In the genomic region with DNA sequence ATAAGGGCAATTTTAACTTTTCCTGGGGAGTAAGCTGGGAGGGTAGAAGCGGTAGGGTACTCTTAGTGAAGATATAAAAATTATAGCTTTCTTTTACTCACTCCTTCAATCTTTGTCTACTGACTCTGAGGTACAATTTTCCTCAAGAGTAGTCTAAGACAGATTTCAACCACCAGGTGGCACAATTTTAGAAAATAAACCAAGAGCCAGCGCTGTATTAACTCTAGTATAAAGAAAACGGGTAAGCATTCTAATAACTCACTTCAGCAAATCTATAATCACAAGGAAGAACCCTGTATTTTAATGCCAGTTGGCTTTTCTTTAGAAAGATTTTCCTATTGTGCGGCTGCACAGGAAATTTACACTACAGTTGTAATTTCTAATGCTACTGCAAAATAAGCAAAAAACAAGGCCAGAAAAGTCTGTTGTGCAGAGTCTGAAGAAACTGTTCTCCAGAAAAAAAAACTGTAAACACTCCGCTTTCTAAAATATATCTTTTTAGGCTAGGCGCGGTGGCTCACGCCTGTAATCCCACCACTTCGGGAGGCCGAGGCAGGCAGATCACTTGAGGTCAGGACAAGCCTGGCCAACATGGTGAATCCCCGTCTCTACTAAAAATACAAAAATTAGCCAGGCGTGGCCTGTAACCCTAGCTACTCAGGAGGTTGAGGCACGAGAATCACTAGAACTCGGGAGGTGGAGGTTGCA, we compare ENCODE assay signal across 2 cellular contexts.
A peak's percentile ranks its signal among the peaks of the same experiment; 100 is the strongest.
TF ChIP-seq lines count a peak whose summit lies in the region.

No MANE protein-coding gene starts in this region.

TF ChIP-seq in K562, 482 proteins besides CTCF, POLR2A, EP300 and RAD21 (continued from another document and continues in another):
- TF ChIP-seq, protein P1, sequence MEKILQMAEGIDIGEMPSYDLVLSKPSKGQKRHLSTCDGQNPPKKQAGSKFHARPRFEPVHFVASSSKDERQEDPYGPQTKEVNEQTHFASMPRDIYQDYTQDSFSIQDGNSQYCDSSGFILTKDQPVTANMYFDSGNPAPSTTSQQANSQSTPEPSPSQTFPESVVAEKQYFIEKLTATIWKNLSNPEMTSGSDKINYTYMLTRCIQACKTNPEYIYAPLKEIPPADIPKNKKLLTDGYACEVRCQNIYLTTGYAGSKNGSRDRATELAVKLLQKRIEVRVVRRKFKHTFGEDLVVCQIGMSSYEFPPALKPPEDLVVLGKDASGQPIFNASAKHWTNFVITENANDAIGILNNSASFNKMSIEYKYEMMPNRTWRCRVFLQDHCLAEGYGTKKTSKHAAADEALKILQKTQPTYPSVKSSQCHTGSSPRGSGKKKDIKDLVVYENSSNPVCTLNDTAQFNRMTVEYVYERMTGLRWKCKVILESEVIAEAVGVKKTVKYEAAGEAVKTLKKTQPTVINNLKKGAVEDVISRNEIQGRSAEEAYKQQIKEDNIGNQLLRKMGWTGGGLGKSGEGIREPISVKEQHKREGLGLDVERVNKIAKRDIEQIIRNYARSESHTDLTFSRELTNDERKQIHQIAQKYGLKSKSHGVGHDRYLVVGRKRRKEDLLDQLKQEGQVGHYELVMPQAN (IDR thresholded peaks at IDR 0.05; ENCODE audit: borderline replicate concordance) = peak; percentile 30; the same call in 1 of the 2 replicates
- TF ChIP-seq TAF7 (tag; IDR thresholded peaks at IDR 0.05) (no peak), RFX1 (IDR thresholded peaks at IDR 0.05) (peak; percentile 70), GATAD2B (IDR thresholded peaks at IDR 0.05; ENCODE audit: borderline replicate concordance) (peak; percentile 15; the same call in 1 of the 2 replicates), TAF15 (IDR thresholded peaks at IDR 0.05; ENCODE audit: low read depth, low read length) (no peak), ZNF551 (CRISPR knock-in tag; IDR thresholded peaks at IDR 0.05) (no peak), ZNF174 (CRISPR knock-in tag; IDR thresholded peaks at IDR 0.05) (no peak), BCOR (IDR thresholded peaks at IDR 0.05) (0 out of 2 replicates have a peak, but pooled peaks have one; percentile 8), ZNF707 (CRISPR knock-in tag; conservative IDR thresholded peaks at IDR 0.05) (no peak), HSF4 (CRISPR knock-in tag; IDR thresholded peaks at IDR 0.05; ENCODE audit: borderline replicate concordance) (no peak), NFATC3 (IDR thresholded peaks at IDR 0.05) (no peak), ZNF316 (IDR thresholded peaks at IDR 0.05) (no peak), ZNF717 (CRISPR knock-in tag; IDR thresholded peaks at IDR 0.05) (no peak), SMARCA4 (IDR thresholded peaks at IDR 0.05) (peak; percentile 81), SMAD4 (CRISPR knock-in tag; conservative IDR thresholded peaks at IDR 0.05) (0 out of 2 replicates have a peak, but pooled peaks have one; percentile 33), PPARD (CRISPR knock-in tag; IDR thresholded peaks at IDR 0.05) (peak; percentile 62; the same call in 1 of the 2 replicates)
- TF ChIP-seq, protein P2, sequence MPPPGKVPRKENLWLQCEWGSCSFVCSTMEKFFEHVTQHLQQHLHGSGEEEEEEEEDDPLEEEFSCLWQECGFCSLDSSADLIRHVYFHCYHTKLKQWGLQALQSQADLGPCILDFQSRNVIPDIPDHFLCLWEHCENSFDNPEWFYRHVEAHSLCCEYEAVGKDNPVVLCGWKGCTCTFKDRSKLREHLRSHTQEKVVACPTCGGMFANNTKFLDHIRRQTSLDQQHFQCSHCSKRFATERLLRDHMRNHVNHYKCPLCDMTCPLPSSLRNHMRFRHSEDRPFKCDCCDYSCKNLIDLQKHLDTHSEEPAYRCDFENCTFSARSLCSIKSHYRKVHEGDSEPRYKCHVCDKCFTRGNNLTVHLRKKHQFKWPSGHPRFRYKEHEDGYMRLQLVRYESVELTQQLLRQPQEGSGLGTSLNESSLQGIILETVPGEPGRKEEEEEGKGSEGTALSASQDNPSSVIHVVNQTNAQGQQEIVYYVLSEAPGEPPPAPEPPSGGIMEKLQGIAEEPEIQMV (tag; conservative IDR thresholded peaks at IDR 0.05; ENCODE audit: low read depth) = no peak
- TF ChIP-seq, protein P3, sequence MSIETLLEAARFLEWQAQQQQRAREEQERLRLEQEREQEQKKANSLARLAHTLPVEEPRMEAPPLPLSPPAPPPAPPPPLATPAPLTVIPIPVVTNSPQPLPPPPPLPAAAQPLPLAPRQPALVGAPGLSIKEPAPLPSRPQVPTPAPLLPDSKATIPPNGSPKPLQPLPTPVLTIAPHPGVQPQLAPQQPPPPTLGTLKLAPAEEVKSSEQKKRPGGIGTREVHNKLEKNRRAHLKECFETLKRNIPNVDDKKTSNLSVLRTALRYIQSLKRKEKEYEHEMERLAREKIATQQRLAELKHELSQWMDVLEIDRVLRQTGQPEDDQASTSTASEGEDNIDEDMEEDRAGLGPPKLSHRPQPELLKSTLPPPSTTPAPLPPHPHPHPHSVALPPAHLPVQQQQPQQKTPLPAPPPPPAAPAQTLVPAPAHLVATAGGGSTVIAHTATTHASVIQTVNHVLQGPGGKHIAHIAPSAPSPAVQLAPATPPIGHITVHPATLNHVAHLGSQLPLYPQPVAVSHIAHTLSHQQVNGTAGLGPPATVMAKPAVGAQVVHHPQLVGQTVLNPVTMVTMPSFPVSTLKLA (conservative IDR thresholded peaks at IDR 0.05) = peak in 1 of 2 experiments; percentile 31; a peak in 1 of 4 replicates
- TF ChIP-seq, protein P4, sequence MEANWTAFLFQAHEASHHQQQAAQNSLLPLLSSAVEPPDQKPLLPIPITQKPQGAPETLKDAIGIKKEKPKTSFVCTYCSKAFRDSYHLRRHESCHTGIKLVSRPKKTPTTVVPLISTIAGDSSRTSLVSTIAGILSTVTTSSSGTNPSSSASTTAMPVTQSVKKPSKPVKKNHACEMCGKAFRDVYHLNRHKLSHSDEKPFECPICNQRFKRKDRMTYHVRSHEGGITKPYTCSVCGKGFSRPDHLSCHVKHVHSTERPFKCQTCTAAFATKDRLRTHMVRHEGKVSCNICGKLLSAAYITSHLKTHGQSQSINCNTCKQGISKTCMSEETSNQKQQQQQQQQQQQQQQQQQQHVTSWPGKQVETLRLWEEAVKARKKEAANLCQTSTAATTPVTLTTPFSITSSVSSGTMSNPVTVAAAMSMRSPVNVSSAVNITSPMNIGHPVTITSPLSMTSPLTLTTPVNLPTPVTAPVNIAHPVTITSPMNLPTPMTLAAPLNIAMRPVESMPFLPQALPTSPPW (CRISPR knock-in tag; IDR thresholded peaks at IDR 0.05) = 0 out of 2 replicates have a peak, but pooled peaks have one; percentile 8
- TF ChIP-seq, protein P5, sequence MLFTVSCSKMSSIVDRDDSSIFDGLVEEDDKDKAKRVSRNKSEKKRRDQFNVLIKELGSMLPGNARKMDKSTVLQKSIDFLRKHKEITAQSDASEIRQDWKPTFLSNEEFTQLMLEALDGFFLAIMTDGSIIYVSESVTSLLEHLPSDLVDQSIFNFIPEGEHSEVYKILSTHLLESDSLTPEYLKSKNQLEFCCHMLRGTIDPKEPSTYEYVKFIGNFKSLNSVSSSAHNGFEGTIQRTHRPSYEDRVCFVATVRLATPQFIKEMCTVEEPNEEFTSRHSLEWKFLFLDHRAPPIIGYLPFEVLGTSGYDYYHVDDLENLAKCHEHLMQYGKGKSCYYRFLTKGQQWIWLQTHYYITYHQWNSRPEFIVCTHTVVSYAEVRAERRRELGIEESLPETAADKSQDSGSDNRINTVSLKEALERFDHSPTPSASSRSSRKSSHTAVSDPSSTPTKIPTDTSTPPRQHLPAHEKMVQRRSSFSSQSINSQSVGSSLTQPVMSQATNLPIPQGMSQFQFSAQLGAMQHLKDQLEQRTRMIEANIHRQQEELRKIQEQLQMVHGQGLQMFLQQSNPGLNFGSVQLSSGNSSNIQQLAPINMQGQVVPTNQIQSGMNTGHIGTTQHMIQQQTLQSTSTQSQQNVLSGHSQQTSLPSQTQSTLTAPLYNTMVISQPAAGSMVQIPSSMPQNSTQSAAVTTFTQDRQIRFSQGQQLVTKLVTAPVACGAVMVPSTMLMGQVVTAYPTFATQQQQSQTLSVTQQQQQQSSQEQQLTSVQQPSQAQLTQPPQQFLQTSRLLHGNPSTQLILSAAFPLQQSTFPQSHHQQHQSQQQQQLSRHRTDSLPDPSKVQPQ (CRISPR knock-in tag; IDR thresholded peaks at IDR 0.05; ENCODE audit: borderline replicate concordance) = no peak

TF ChIP-seq in HepG2, 621 proteins besides CTCF, POLR2A, EP300 and RAD21 (continued from another document and continues in another):
- TF ChIP-seq, protein P6, sequence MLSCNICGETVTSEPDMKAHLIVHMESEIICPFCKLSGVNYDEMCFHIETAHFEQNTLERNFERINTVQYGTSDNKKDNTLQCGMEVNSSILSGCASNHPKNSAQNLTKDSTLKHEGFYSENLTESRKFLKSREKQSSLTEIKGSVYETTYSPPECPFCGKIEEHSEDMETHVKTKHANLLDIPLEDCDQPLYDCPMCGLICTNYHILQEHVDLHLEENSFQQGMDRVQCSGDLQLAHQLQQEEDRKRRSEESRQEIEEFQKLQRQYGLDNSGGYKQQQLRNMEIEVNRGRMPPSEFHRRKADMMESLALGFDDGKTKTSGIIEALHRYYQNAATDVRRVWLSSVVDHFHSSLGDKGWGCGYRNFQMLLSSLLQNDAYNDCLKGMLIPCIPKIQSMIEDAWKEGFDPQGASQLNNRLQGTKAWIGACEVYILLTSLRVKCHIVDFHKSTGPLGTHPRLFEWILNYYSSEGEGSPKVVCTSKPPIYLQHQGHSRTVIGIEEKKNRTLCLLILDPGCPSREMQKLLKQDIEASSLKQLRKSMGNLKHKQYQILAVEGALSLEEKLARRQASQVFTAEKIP (CRISPR knock-in tag; IDR thresholded peaks at IDR 0.05; ENCODE audit: borderline replicate concordance) = no peak
- TF ChIP-seq, protein P7, sequence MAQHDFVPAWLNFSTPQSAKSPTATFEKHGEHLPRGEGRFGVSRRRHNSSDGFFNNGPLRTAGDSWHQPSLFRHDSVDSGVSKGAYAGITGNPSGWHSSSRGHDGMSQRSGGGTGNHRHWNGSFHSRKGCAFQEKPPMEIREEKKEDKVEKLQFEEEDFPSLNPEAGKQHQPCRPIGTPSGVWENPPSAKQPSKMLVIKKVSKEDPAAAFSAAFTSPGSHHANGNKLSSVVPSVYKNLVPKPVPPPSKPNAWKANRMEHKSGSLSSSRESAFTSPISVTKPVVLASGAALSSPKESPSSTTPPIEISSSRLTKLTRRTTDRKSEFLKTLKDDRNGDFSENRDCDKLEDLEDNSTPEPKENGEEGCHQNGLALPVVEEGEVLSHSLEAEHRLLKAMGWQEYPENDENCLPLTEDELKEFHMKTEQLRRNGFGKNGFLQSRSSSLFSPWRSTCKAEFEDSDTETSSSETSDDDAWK (CRISPR knock-in tag; IDR thresholded peaks at IDR 0.05) = no peak
- TF ChIP-seq ETV6 (CRISPR knock-in tag; conservative IDR thresholded peaks at IDR 0.05) (0 out of 2 replicates have a peak, but pooled peaks have one; percentile 37), ZBTB42 (CRISPR knock-in tag; IDR thresholded peaks at IDR 0.05) (no peak), SSRP1 (CRISPR knock-in tag; IDR thresholded peaks at IDR 0.05) (no peak), GABPB1 (CRISPR knock-in tag; IDR thresholded peaks at IDR 0.05) (no peak), IRX3 (CRISPR knock-in tag; IDR thresholded peaks at IDR 0.05; ENCODE audit: borderline replicate concordance, low read depth) (no peak), ESRRA (CRISPR knock-in tag; IDR thresholded peaks at IDR 0.05; ENCODE audit: low read depth) (no peak), REXO4 (CRISPR knock-in tag; IDR thresholded peaks at IDR 0.05; ENCODE audit: borderline replicate concordance) (no peak)
- TF ChIP-seq, protein P8, sequence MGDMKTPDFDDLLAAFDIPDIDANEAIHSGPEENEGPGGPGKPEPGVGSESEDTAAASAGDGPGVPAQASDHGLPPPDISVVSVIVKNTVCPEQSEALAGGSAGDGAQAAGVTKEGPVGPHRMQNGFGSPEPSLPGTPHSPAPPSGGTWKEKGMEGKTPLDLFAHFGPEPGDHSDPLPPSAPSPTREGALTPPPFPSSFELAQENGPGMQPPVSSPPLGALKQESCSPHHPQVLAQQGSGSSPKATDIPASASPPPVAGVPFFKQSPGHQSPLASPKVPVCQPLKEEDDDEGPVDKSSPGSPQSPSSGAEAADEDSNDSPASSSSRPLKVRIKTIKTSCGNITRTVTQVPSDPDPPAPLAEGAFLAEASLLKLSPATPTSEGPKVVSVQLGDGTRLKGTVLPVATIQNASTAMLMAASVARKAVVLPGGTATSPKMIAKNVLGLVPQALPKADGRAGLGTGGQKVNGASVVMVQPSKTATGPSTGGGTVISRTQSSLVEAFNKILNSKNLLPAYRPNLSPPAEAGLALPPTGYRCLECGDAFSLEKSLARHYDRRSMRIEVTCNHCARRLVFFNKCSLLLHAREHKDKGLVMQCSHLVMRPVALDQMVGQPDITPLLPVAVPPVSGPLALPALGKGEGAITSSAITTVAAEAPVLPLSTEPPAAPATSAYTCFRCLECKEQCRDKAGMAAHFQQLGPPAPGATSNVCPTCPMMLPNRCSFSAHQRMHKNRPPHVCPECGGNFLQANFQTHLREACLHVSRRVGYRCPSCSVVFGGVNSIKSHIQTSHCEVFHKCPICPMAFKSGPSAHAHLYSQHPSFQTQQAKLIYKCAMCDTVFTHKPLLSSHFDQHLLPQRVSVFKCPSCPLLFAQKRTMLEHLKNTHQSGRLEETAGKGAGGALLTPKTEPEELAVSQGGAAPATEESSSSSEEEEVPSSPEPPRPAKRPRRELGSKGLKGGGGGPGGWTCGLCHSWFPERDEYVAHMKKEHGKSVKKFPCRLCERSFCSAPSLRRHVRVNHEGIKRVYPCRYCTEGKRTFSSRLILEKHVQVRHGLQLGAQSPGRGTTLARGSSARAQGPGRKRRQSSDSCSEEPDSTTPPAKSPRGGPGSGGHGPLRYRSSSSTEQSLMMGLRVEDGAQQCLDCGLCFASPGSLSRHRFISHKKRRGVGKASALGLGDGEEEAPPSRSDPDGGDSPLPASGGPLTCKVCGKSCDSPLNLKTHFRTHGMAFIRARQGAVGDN (CRISPR knock-in tag; IDR thresholded peaks at IDR 0.05) = peak; percentile 21; the same call in 1 of the 2 replicates
- TF ChIP-seq, protein P9, sequence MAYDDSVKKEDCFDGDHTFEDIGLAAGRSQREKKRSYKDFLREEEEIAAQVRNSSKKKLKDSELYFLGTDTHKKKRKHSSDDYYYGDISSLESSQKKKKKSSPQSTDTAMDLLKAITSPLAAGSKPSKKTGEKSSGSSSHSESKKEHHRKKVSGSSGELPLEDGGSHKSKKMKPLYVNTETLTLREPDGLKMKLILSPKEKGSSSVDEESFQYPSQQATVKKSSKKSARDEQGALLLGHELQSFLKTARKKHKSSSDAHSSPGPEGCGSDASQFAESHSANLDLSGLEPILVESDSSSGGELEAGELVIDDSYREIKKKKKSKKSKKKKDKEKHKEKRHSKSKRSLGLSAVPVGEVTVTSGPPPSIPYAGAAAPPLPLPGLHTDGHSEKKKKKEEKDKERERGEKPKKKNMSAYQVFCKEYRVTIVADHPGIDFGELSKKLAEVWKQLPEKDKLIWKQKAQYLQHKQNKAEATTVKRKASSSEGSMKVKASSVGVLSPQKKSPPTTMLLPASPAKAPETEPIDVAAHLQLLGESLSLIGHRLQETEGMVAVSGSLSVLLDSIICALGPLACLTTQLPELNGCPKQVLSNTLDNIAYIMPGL (CRISPR knock-in tag; IDR thresholded peaks at IDR 0.05; ENCODE audit: borderline replicate concordance in 1 of 2, low read depth in 1 of 2) = peak in 1 of 2 experiments; percentile 45; a peak in 2 of 4 replicates
- TF ChIP-seq, protein P10, sequence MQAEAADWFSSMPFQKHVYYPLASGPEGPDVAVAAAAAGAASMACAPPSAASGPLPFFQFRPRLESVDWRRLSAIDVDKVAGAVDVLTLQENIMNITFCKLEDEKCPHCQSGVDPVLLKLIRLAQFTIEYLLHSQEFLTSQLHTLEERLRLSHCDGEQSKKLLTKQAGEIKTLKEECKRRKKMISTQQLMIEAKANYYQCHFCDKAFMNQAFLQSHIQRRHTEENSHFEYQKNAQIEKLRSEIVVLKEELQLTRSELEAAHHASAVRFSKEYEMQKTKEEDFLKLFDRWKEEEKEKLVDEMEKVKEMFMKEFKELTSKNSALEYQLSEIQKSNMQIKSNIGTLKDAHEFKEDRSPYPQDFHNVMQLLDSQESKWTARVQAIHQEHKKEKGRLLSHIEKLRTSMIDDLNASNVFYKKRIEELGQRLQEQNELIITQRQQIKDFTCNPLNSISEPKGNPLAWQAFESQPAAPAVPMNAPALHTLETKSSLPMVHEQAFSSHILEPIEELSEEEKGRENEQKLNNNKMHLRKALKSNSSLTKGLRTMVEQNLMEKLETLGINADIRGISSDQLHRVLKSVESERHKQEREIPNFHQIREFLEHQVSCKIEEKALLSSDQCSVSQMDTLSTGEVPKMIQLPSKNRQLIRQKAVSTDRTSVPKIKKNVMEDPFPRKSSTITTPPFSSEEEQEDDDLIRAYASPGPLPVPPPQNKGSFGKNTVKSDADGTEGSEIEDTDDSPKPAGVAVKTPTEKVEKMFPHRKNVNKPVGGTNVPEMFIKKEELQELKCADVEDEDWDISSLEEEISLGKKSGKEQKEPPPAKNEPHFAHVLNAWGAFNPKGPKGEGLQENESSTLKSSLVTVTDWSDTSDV (CRISPR knock-in tag; IDR thresholded peaks at IDR 0.05) = no peak
